In the genomic region with DNA sequence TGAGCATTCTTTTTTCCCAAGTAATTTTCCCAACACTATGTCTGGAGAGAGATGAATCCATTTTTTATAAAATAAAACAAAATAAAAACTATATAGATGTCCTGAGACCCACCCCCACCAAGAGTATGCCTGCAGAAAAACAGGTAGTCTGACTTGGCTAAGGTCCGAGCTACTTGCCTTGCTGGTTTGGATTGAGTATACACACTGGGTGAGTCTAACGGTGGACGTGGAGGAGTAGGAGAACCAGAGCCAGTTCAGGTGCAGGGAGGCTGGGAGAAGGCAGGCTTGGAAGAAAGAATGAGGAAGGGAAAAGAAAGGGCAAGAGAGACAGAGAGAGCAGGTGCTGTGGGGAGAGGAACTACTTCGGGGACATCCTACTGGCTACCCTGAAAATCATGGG, we compare ENCODE assay signal across 23 cellular contexts.
"Had no signal": no experiment of that assay in that cellular context is flagged by ENCODE, and none has a peak within 500 bp of the region (broad histone marks: within the 10 kb centered on the region; RNA-seq: fewer than 3 reads in every experiment).

No MANE protein-coding gene starts in this region.

- H3K27me3 ChIP-seq: pancreas, right lobe of liver, sigmoid colon, thyroid gland, tibial nerve, upper lobe of left lung, vagina had no signal

- H3K4me3 ChIP-seq: pancreas, psoas muscle, right lobe of liver, sigmoid colon, stomach, thoracic aorta, thyroid gland, tibial nerve, upper lobe of left lung, vagina had no signal

- H3K4me1 ChIP-seq: pancreas, psoas muscle, right lobe of liver, sigmoid colon, stomach, thyroid gland, tibial nerve, upper lobe of left lung, vagina had no signal

- H3K27ac ChIP-seq: neutrophil, pancreas, psoas muscle, right lobe of liver, sigmoid colon, stomach, thoracic aorta, thyroid gland, tibial nerve, upper lobe of left lung, vagina had no signal

- DNase-seq: naive thymus-derived CD8-positive, alpha-beta T cell; nephron progenitor cell; nucleus accumbens; pancreas; psoas muscle; right cardiac atrium; right lobe of liver; sigmoid colon; small intestine; stimulated activated CD4-positive, alpha-beta T cell treated with anti-CD3 and anti-CD28 coated beads, Interleukin-15, amount 100 ng/mL, for 24 hours; stimulated activated CD4-positive, alpha-beta T cell treated with anti-CD3 and anti-CD28 coated beads, Interleukin-2, amount 100 ng/mL, for 24 hours; stimulated activated CD4-positive, alpha-beta T cell treated with anti-CD3 and anti-CD28 coated beads, Interleukin-2, amount 100 ng/mL, for 48 hours; stimulated activated CD4-positive, alpha-beta T cell treated with anti-CD3 and anti-CD28 coated beads, Interleukin-4, amount 100 ng/mL, for 24 hours; stimulated activated naive B cell treated with anti-CD40 and anti-IgM and Interleukin-4, amounts not matched to agents 10 μg/mL and 1 μg/mL and 100 μg/mL, for 72 hours; stimulated activated naive CD4-positive, alpha-beta T cell treated with Interleukin-2 at 50 U/mL for 16 hours; stomach; thyroid gland; trophoblast cell; upper lobe of left lung had no signal

- H3K36me3 ChIP-seq: neutrophil, pancreas, right lobe of liver, sigmoid colon, stomach, thoracic aorta, thyroid gland, tibial nerve, upper lobe of left lung, vagina had no signal

- H3K9me3 ChIP-seq: neutrophil, pancreas, psoas muscle, right lobe of liver, sigmoid colon, stomach, thoracic aorta, thyroid gland, tibial nerve, upper lobe of left lung, vagina had no signal
